Comparison of ENCODE assay signal across 8 cellular contexts in genomic region chr9:137070201-137070905, GRCh38. TPM values are rescaled to one million over a fixed set of nuclear protein-coding genes. Genes with fewer than 3 reads are reported as not detected.
DNase-seq lines count a peak whose midpoint lies in the region; ATAC-seq and TF ChIP-seq lines count a peak whose summit lies in the region.

TSS of gene SAPCD2 (minus strand) at chr9:137070557. CDS start at chr9:137070460, 97 bp downstream.

- peak; percentile 82 for ATAC-seq in HG02678 (IDR thresholded peaks at IDR 0.05; ENCODE audit: unreplicated experiment)
- ATAC-seq in upper lobe of left lung (ENCODE audit: low FRiP score in 2 of 2) = peak; percentile 94 to 95

- TF ChIP-seq CTCF in GM10248 (IDR thresholded peaks at IDR 0.05; ENCODE audit: control extremely low read depth, extremely low read depth, low read depth, missing control alignments) = no peak
- no peak for TF ChIP-seq CTCF in cardiac muscle cell (IDR thresholded peaks at IDR 0.05; ENCODE audit: low read depth, low read length)
- peak in 1 of 6 experiments; percentile 2 for TF ChIP-seq CTCF in upper lobe of left lung (IDR thresholded peaks at IDR 0.05)

- peak within 1 kb of the TSS; percentile 74 for H3K4me3 Mint-ChIP-seq in activated naive CD8-positive, alpha-beta T cell treated with anti-CD3 and anti-CD28 coated beads for 36 hours

- H3K36me3 Mint-ChIP-seq in activated naive CD8-positive, alpha-beta T cell treated with anti-CD3 and anti-CD28 coated beads for 36 hours = no peaks in the 10 kb centered on the region

- peak within 1 kb of the TSS; percentile 46 for H3K27ac Mint-ChIP-seq in activated naive CD8-positive, alpha-beta T cell treated with anti-CD3 and anti-CD28 coated beads for 36 hours

- no peaks in the 10 kb centered on the region for H3K9me3 Mint-ChIP-seq in activated naive CD8-positive, alpha-beta T cell treated with anti-CD3 and anti-CD28 coated beads for 36 hours

- H3K36me3 ChIP-seq in cardiac muscle cell = no peaks in the 10 kb centered on the region
- H3K36me3 ChIP-seq in upper lobe of left lung = no peaks in the 10 kb centered on the region

- TF ChIP-seq POLR2A in upper lobe of left lung (IDR thresholded peaks at IDR 0.05) = peak in 1 of 4 donors; percentile 40

- H3K27ac ChIP-seq in cardiac muscle cell = no peak within 1 kb of the TSS
- peak within 1 kb of the TSS in 3 of 4 donors; percentile 23 to 82 (median 71) for H3K27ac ChIP-seq in upper lobe of left lung

- H3K27me3 ChIP-seq in cardiac muscle cell (peaks cover 10% of the 10 kb centered on the region), upper lobe of left lung (peaks cover 0 to 10% (median 0%) of the 10 kb centered on the region in 4 donors)

- no peak for TF ChIP-seq EP300 in upper lobe of left lung (IDR thresholded peaks at IDR 0.05)

- CTCF ChIA-PET in GM10248 (lab: Yijun Ruan, JAX) = interaction anchor here (0.8 to 11.6 kb wide), 14 partner anchors 11 to 278 kb away, joined by 3 to 202 read pairs (median 7); partner anchors contain the start of genes ABCA2, FUT7, GRIN1 and MAN1B1

- no peaks in the 10 kb centered on the region for H3K4me1 ChIP-seq in cardiac muscle cell (ENCODE audit: low read depth)
- H3K4me1 ChIP-seq in upper lobe of left lung = peaks cover 14 to 36% (median 20%) of the 10 kb centered on the region in 4 donors

- POLR2A ChIA-PET in GM10248 (lab: Yijun Ruan, JAX) = interaction anchor here (0.6 to 1.6 kb wide), 8 partner anchors 13 to 268 kb away, joined by 3 to 6 read pairs (median 4); partner anchors contain the start of genes AJM1, CLIC3, FUT7 and MAN1B1

- H3K4me3 ChIP-seq in cardiac muscle cell (peak within 1 kb of the TSS; percentile 35), upper lobe of left lung (peak within 1 kb of the TSS in 3 of 4 donors; percentile 47 to 59 (median 56))

- H3K9me3 ChIP-seq in cardiac muscle cell (ENCODE audit: low read depth) (no peaks in the 10 kb centered on the region), upper lobe of left lung (no peaks in the 10 kb centered on the region)

- DNase-seq in GM10248 (ENCODE audit: extremely low spot score) = peak; percentile 94
- peak; percentile 91 for DNase-seq in NCI-H1436 (lab: John Stamatoyannopoulos, UW)
- DNase-seq in SW 1271 (lab: John Stamatoyannopoulos, UW) = peak; percentile 81 to 90
- peak; percentile 89 for DNase-seq in activated naive CD8-positive, alpha-beta T cell treated with anti-CD3 and anti-CD28 coated beads for 36 hours
- peak; percentile 84 to 95 for DNase-seq in cardiac muscle cell (ENCODE audit: low read depth in 1 of 2, low spot score in 1 of 2)
- peak; percentile 92 for DNase-seq in pons (ENCODE audit: low spot score)
- peak; percentile 91 to 95 for DNase-seq in upper lobe of left lung

- 0% methylated on average over 18 to 33 of the region's 74 CpGs for WGBS in upper lobe of left lung, 2 donors

- H3K27me3 Mint-ChIP-seq in activated naive CD8-positive, alpha-beta T cell treated with anti-CD3 and anti-CD28 coated beads for 36 hours = peaks cover 4% of the 10 kb centered on the region

- H3K4me1 Mint-ChIP-seq in activated naive CD8-positive, alpha-beta T cell treated with anti-CD3 and anti-CD28 coated beads for 36 hours = peaks cover 8% of the 10 kb centered on the region

RNA-seq across cellular contexts. Expression of gene SAPCD2, which starts in this region (rescaled TPM):
- total RNA-seq in activated naive CD8-positive, alpha-beta T cell treated with anti-CD3 and anti-CD28 coated beads for 36 hours = 10 to 100 TPM; 15.2 to 15.4 TPM
- total RNA-seq in cardiac muscle cell = 6.3 and 42.1 TPM in 2 replicates
- polyA plus RNA-seq in cardiac muscle cell = 4.7 and 28.3 TPM in 2 replicates
- total RNA-seq in upper lobe of left lung = 1 to 10 TPM in 4 of 6 donors, under 1 TPM in 2; 0.69 to 6.8 (median 1.4) TPM
